Comparison of ENCODE assay signal across 16 cellular contexts in genomic region chr17:4849011-4849536, GRCh38. TPM values are rescaled to one million over a fixed set of nuclear protein-coding genes. Genes with fewer than 3 reads are reported as not detected.
DNase-seq lines count a peak whose midpoint lies in the region; FAIRE-seq and TF ChIP-seq lines count a peak whose summit lies in the region.
"Had no signal": no experiment of that assay in that cellular context is flagged by ENCODE, and none has a peak within 500 bp of the region (broad histone marks: within the 10 kb centered on the region; RNA-seq: fewer than 3 reads in every experiment).

No MANE protein-coding gene starts in this region.

- H3K27me3 ChIP-seq in breast epithelium (no peaks in the 10 kb centered on the region), suprapubic skin (no peaks in the 10 kb centered on the region)
- H3K27me3 ChIP-seq: brain microvascular endothelial cell had no signal

- no peaks in the 10 kb centered on the region for H3K36me3 ChIP-seq in breast epithelium
- H3K36me3 ChIP-seq in kidney (ENCODE audit: control insufficient read depth in 1 of 2, insufficient read depth in 2 of 2, low read length in 2 of 2): peaks cover 0 to 2% of the 10 kb centered on the region in 2 donors
- no peaks in the 10 kb centered on the region for H3K36me3 ChIP-seq in suprapubic skin
- H3K36me3 ChIP-seq: brain microvascular endothelial cell had no signal

- peak overlapping the region; percentile 64 for H3K27ac Mint-ChIP-seq in HFFc6
- H3K27ac Mint-ChIP-seq: CD8-positive, alpha-beta T cell; IgD-negative memory B cell had no signal

- no peak overlapping the region for H3K9ac ChIP-seq in kidney (ENCODE audit: low read length in 2 of 2)

- DNase-seq in HFFc6 (peak; percentile 58), breast epithelium (ENCODE audit: low spot score in 2 of 2) (peak in 1 of 2 donors; percentile 43), kidney (peak; percentile 48), suprapubic skin (ENCODE audit: low spot score in 2 of 2) (no peak), ecto neural progenitor cell (ENCODE audit: low spot score) (no peak), iPS-NIHi7 (ENCODE audit: extremely low spot score) (no peak), NCI-H82 treated with DMSO at 0.1 percent for 48 hours (lab: John Stamatoyannopoulos, UW; ENCODE audit: unreplicated experiment) (no peak), GM19238 (ENCODE audit: insufficient read length, low spot score) (no peak)
- DNase-seq: activated gamma-delta T cell; brain microvascular endothelial cell; CD8-positive, alpha-beta T cell; naive B cell; NCI-H1436; NCI-H526 treated with DMSO at 0.1 percent for 48 hours; SHP77 treated with DMSO at 0.1 percent for 48 hours had no signal

- peak overlapping the region in 1 of 3 donors; percentile 22 for H3K4me3 ChIP-seq in breast epithelium
- H3K4me3 ChIP-seq in kidney (ENCODE audit: low read length in 2 of 2): no peak overlapping the region
- H3K4me3 ChIP-seq in suprapubic skin: no peak overlapping the region

- H3K4me1 ChIP-seq in breast epithelium: no peaks in the 10 kb centered on the region
- H3K4me1 ChIP-seq in kidney (ENCODE audit: control insufficient read depth in 1 of 2, insufficient read depth in 1 of 2, low read depth in 1 of 2, low read length in 2 of 2): peaks cover 21 to 23% of the 10 kb centered on the region in 2 donors
- H3K4me1 ChIP-seq in suprapubic skin: peaks cover 75% of the 10 kb centered on the region

- FAIRE-seq in kidney (lab: Jason Lieb, UNC): no peak

- H3K9me3 ChIP-seq in breast epithelium (no peaks in the 10 kb centered on the region), kidney (ENCODE audit: control insufficient read depth in 1 of 2, low read length in 2 of 2) (no peaks in the 10 kb centered on the region), suprapubic skin (no peaks in the 10 kb centered on the region)

- peaks cover 17% of the 10 kb centered on the region for H3K36me3 Mint-ChIP-seq in HFFc6 (ENCODE audit: low read depth)

- H3K27ac ChIP-seq in breast epithelium (peak overlapping the region; percentile 77 to 83), kidney (ENCODE audit: low read depth in 2 of 2, low read length in 2 of 2) (no peak overlapping the region), suprapubic skin (peak overlapping the region; percentile 70)
- H3K27ac ChIP-seq: brain microvascular endothelial cell had no signal

- no peak for TF ChIP-seq POLR2A in breast epithelium (IDR thresholded peaks at IDR 0.05)
- TF ChIP-seq POLR2A in suprapubic skin (IDR thresholded peaks at IDR 0.05): no peak

- TF ChIP-seq EP300 in suprapubic skin (IDR thresholded peaks at IDR 0.05): no peak

- intact Hi-C loops in breast epithelium (cut with DNase I; ENCODE audit: low total_unique reads) (no loop called here), kidney (cut with DNase I) (no loop called here)

- no peak for TF ChIP-seq CTCF in HFFc6 (IDR thresholded peaks at IDR 0.05)
- no peak for TF ChIP-seq CTCF in breast epithelium (IDR thresholded peaks at IDR 0.05)
- no peak for TF ChIP-seq CTCF in kidney (IDR thresholded peaks at IDR 0.05; ENCODE audit: borderline replicate concordance, extremely low read depth, insufficient read depth)
- no peak for TF ChIP-seq CTCF in suprapubic skin (IDR thresholded peaks at IDR 0.05)

- H3K4me3 Mint-ChIP-seq in HFFc6: peak overlapping the region; percentile 18; the same call in 1 of the 2 replicates
- H3K4me3 Mint-ChIP-seq: CD8-positive, alpha-beta T cell had no signal

- no peaks in the 10 kb centered on the region; the same call in 1 of the 2 replicates for H3K27me3 Mint-ChIP-seq in HFFc6 (ENCODE audit: insufficient read depth)
- H3K27me3 Mint-ChIP-seq: IgD-negative memory B cell, naive B cell had no signal

- 19% methylated on average over 5 of the region's 5 CpGs for WGBS in suprapubic skin

- H3K9me3 Mint-ChIP-seq in HFFc6: no peaks in the 10 kb centered on the region
- H3K9me3 Mint-ChIP-seq: CD8-positive, alpha-beta T cell; IgD-negative memory B cell had no signal

- H3K4me1 Mint-ChIP-seq in HFFc6 (ENCODE audit: low read depth): peaks cover 43% of the 10 kb centered on the region

RNA-seq across cellular contexts. Expression of gene MINK1, which starts 15.9 kb away (rescaled TPM):
- 10 to 100 TPM; 68.5 to 82.4 (median 71.6) TPM for total RNA-seq in HFFc6 (2021; fragmentation: NEBNext Ultra II Directional; extraction: Animal tissue kit (Norgen Biotek cat#: 25700))
- 10 to 100 TPM; 25.9 to 58.7 (median 42.0) TPM for total RNA-seq in breast epithelium
- total RNA-seq in kidney: 118 TPM
- polyA plus RNA-seq in kidney (ENCODE audit: insufficient read depth, low read depth, low replicate concordance): 21.2 TPM
- 100 to 1,000 TPM; 141 to 352 (median 169) TPM for total RNA-seq in suprapubic skin

RNA-seq across cellular contexts. Expression of gene PLD2, which starts 42.1 kb away (rescaled TPM):
- 10 to 100 TPM; 14.9 to 21.8 (median 19.4) TPM for total RNA-seq in HFFc6 (2021; fragmentation: NEBNext Ultra II Directional; extraction: Animal tissue kit (Norgen Biotek cat#: 25700))
- total RNA-seq in breast epithelium: 10 to 100 TPM; 17.1 to 40.6 (median 30.3) TPM
- 45.4 TPM for total RNA-seq in kidney
- polyA plus RNA-seq in kidney (ENCODE audit: insufficient read depth, low read depth, low replicate concordance): 9.2 TPM
- 100 to 1,000 TPM in 1 of 4 donors, 10 to 100 TPM in 3; 53.5 to 134 (median 57.6) TPM for total RNA-seq in suprapubic skin

RNA-seq across cellular contexts. Expression of gene C17orf107, which starts 50.3 kb away (rescaled TPM):
- 1 to 10 TPM in 4 of 6 experiments, under 1 TPM in 2; 0.95 to 1.6 (median 1.4) TPM for total RNA-seq in HFFc6 (2021; fragmentation: NEBNext Ultra II Directional; extraction: Animal tissue kit (Norgen Biotek cat#: 25700))
- total RNA-seq in breast epithelium (10 to 100 TPM in 1 of 3 donors, 1 to 10 TPM in 1, not detected in 1; 3.9 to 10.5 TPM), kidney (4.4 TPM), suprapubic skin (1 to 10 TPM; 3.7 to 9.8 (median 7.5) TPM)
- 2.5 TPM for polyA plus RNA-seq in kidney (ENCODE audit: insufficient read depth, low read depth, low replicate concordance)

RNA-seq across cellular contexts. Expression of gene PSMB6, which starts 53.1 kb away (rescaled TPM):
- 100 to 1,000 TPM; 216 to 280 (median 237) TPM for total RNA-seq in HFFc6 (2021; fragmentation: NEBNext Ultra II Directional; extraction: Animal tissue kit (Norgen Biotek cat#: 25700))
- 100 to 1,000 TPM; 133 to 183 (median 164) TPM for total RNA-seq in breast epithelium
- 103 TPM for total RNA-seq in kidney
- 317 TPM for polyA plus RNA-seq in kidney (ENCODE audit: insufficient read depth, low read depth, low replicate concordance)
- 100 to 1,000 TPM in 3 of 4 donors, 10 to 100 TPM in 1; 68.6 to 250 (median 189) TPM for total RNA-seq in suprapubic skin

Comparison
In these comparisons a context has a peak if more than half of its experiments do, and no peak if none do; other contexts are left out.
1. DNase-seq: peak in HFFc6 (single experiment) and kidney (single experiment); none in suprapubic skin (0 of 2), ecto neural progenitor cell (single experiment), iPS-NIHi7 (single experiment), NCI-H82 treated with DMSO at 0.1 percent for 48 hours (single experiment) and GM19238 (single experiment).
2. H3K27ac ChIP-seq: peak in breast epithelium (2 of 2) and suprapubic skin (single experiment); none in kidney (0 of 2).